ENCODE assay signal across 8 cellular contexts in the genomic region with DNA sequence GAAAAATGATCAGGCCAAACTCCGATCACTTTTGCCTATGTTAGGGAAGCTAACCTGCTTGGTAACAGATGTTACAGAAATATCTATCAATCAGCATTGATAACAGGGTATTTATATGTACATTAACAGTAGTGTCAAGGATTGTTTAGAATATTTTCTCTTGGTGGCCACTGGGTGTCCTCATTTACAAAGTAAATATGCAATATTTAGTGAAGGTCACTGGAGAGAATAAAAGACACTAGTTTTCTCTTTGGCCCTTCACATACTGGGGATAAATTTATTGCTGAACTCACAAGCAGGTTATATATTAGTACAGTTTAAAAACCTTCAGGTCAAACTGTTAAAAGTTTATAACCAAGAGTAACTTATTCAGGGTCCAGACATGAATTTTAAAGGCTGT.
DNase-seq lines count a peak whose midpoint lies in the region; ATAC-seq and TF ChIP-seq lines count a peak whose summit lies in the region.

No MANE protein-coding gene starts in this region.

- H4K20me1 ChIP-seq in MM.1S (ENCODE audit: insufficient read depth, low read length) = no peaks in the 10 kb centered on the region
- no peaks in the 10 kb centered on the region for H4K20me1 ChIP-seq in mammary epithelial cell (ENCODE audit: insufficient read depth, low read length)

- CTCF ChIA-PET in mammary epithelial cell (lab: Charles Lee; ENCODE audit: low non-redundant PET) = interaction anchor here (0.6 kb wide), 2 partner anchors 92 to 731 kb away, joined by 3 to 9 read pairs; no protein-coding TSS in a partner anchor

- H2AFZ ChIP-seq in MM.1S (ENCODE audit: low read length) = no peak overlapping the region
- no peak overlapping the region for H2AFZ ChIP-seq in mammary epithelial cell (ENCODE audit: low read depth, low read length)

- peaks cover 7% of the 10 kb centered on the region for H3K36me3 Mint-ChIP-seq in natural killer cell
- H3K36me3 Mint-ChIP-seq in natural killer cell treated with Interleukin-12 subunit alpha and Interleukin-12 subunit beta and Interleukin-15 and Interleukin-18, amount 100 ng/mL, for 72 hours = no peaks in the 10 kb centered on the region

- 68% methylated on average over 1 of the region's 1 CpG for WGBS in mammary epithelial cell (ENCODE audit: low coverage, missing lambda C conversion rate)

- peak in 2 of 3 donors; percentile 38 to 65 for ATAC-seq in natural killer cell
- no peak for ATAC-seq in natural killer cell treated with Interleukin-12 subunit alpha and Interleukin-12 subunit beta and Interleukin-15 and Interleukin-18, amount 100 ng/mL, for 72 hours
- ATAC-seq in HG03520 (IDR thresholded peaks at IDR 0.05; ENCODE audit: unreplicated experiment) = no peak

- H3K36me3 ChIP-seq in MM.1S (replicated peaks; ENCODE audit: insufficient read depth, low read length) (no peaks in the 10 kb centered on the region), mammary epithelial cell (ENCODE audit: insufficient read depth, low read length) (no peaks in the 10 kb centered on the region)

- in situ Hi-C loops in mammary epithelial cell (cut with MboI; ENCODE audit: low sequenced_read_pairs in 2 of 2) = no loop called here

- DNase-seq in natural killer cell (no peak), MM.1S (peak; percentile 46), mammary epithelial cell (peak; percentile 21), medulla oblongata (ENCODE audit: extremely low spot score) (peak; percentile 82), CD1c-positive myeloid dendritic cell (ENCODE audit: extremely low spot score) (no peak)
- no peak for DNase-seq in natural killer cell treated with Interleukin-12 subunit alpha and Interleukin-12 subunit beta and Interleukin-15 and Interleukin-18, amount 100 ng/mL, for 72 hours (ENCODE audit: low spot score)
- DNase-seq in activated T-cell treated with anti-CD3 and anti-CD28 coated beads, Interleukin-2, amount 50 U/mL, for 48 hours = no peak

- H3K9me3 ChIP-seq in MM.1S (replicated peaks; ENCODE audit: insufficient read depth, low read length) = no peaks in the 10 kb centered on the region
- no peaks in the 10 kb centered on the region for H3K9me3 ChIP-seq in mammary epithelial cell (replicated peaks; ENCODE audit: insufficient read depth, low read length)

- H3K9ac ChIP-seq in MM.1S (ENCODE audit: low read length) (no peak overlapping the region), mammary epithelial cell (ENCODE audit: insufficient read depth, low read length) (no peak overlapping the region)

- dilution Hi-C loops in mammary epithelial cell (cut with HindIII; ENCODE audit: low sequenced_read_pairs) = no loop called here

- H3K27me3 Mint-ChIP-seq in natural killer cell (ENCODE audit: low read depth in 2 of 2) = no peaks in the 10 kb centered on the region
- no peaks in the 10 kb centered on the region for H3K27me3 Mint-ChIP-seq in natural killer cell treated with Interleukin-12 subunit alpha and Interleukin-12 subunit beta and Interleukin-15 and Interleukin-18, amount 100 ng/mL, for 72 hours

- no peak overlapping the region for H3K4me3 Mint-ChIP-seq in natural killer cell
- H3K4me3 Mint-ChIP-seq in natural killer cell treated with Interleukin-12 subunit alpha and Interleukin-12 subunit beta and Interleukin-15 and Interleukin-18, amount 100 ng/mL, for 72 hours = no peak overlapping the region

- intact Hi-C loops in natural killer cell (cut with micrococcal nuclease) = loop anchor here (10.0 kb wide), 1 partner anchor 52 kb away; no protein-coding TSS in a partner anchor
- intact Hi-C loops in mammary epithelial cell (cut with micrococcal nuclease) = loop anchor here (1.0 to 5.0 kb wide), 3 partner anchors 55 to 1454 kb away; no protein-coding TSS in a partner anchor

- TF ChIP-seq CTCF in natural killer cell (IDR thresholded peaks at IDR 0.05) (peak; percentile 41), MM.1S (IDR thresholded peaks at IDR 0.05; ENCODE audit: low read length) (peak; percentile 52), mammary epithelial cell (conservative IDR thresholded peaks at IDR 0.05 in 1 of 2, IDR thresholded peaks at IDR 0.05 in 1 of 2; ENCODE audit: extremely low read depth in 1 of 2, insufficient read depth in 1 of 2, low read depth in 1 of 2, low read length in 2 of 2) (peak; percentile 40 to 47)

- no peaks in the 10 kb centered on the region for H3K4me1 ChIP-seq in MM.1S (ENCODE audit: low read length)
- peaks cover 6% of the 10 kb centered on the region for H3K4me1 ChIP-seq in mammary epithelial cell (ENCODE audit: insufficient read depth, low read length)

- no peak overlapping the region for H3K4me2 ChIP-seq in MM.1S (ENCODE audit: low read depth, low read length)
- H3K4me2 ChIP-seq in mammary epithelial cell (ENCODE audit: insufficient read depth, low read depth, low read length) = no peak overlapping the region

- H3K4me1 Mint-ChIP-seq in natural killer cell = no peaks in the 10 kb centered on the region
- no peaks in the 10 kb centered on the region for H3K4me1 Mint-ChIP-seq in natural killer cell treated with Interleukin-12 subunit alpha and Interleukin-12 subunit beta and Interleukin-15 and Interleukin-18, amount 100 ng/mL, for 72 hours (ENCODE audit: low read depth in 2 of 2)

- no peaks in the 10 kb centered on the region for H3K9me2 ChIP-seq in MM.1S (replicated peaks; ENCODE audit: insufficient read depth, low read length)

- no peak overlapping the region for H3K4me3 ChIP-seq in MM.1S (ENCODE audit: low read length)
- H3K4me3 ChIP-seq in mammary epithelial cell (replicated peaks in 1 of 3; ENCODE audit: insufficient read depth in 1 of 3, low read depth in 2 of 3, low read length in 3 of 3) = no peak overlapping the region

- H3F3A ChIP-seq in MM.1S (ENCODE audit: insufficient read depth, low read length) = no peaks in the 10 kb centered on the region

- H3K79me2 ChIP-seq in MM.1S (ENCODE audit: low read length) (no peaks in the 10 kb centered on the region), mammary epithelial cell (ENCODE audit: insufficient read depth, low read length) (no peaks in the 10 kb centered on the region)

- no peaks in the 10 kb centered on the region for H3K9me3 Mint-ChIP-seq in natural killer cell
- no peaks in the 10 kb centered on the region for H3K9me3 Mint-ChIP-seq in natural killer cell treated with Interleukin-12 subunit alpha and Interleukin-12 subunit beta and Interleukin-15 and Interleukin-18, amount 100 ng/mL, for 72 hours

- no peak overlapping the region for H3K27ac ChIP-seq in MM.1S (ENCODE audit: low read length)
- no peak overlapping the region for H3K27ac ChIP-seq in mammary epithelial cell (ENCODE audit: insufficient read depth, low read depth, low read length)

- peak overlapping the region; percentile 43 to 57 for H3K27ac Mint-ChIP-seq in natural killer cell
- peak overlapping the region in 1 of 2 donors; percentile 54 for H3K27ac Mint-ChIP-seq in natural killer cell treated with Interleukin-12 subunit alpha and Interleukin-12 subunit beta and Interleukin-15 and Interleukin-18, amount 100 ng/mL, for 72 hours

- no TSS peak for BruUV-seq in mammary epithelial cell (replicated peaks; lab: Mats Ljungman, UMichigan)

- H3K27me3 ChIP-seq in MM.1S (replicated peaks; ENCODE audit: insufficient read depth, low read length) (no peaks in the 10 kb centered on the region), mammary epithelial cell (ENCODE audit: insufficient read depth, low read length) (no peaks in the 10 kb centered on the region)

Comparison
In these comparisons a context has a peak if more than half of its experiments do, and no peak if none do; other contexts are left out.
1. ATAC-seq: peak in natural killer cell (2 of 3); none in natural killer cell treated with Interleukin-12 subunit alpha and Interleukin-12 subunit beta and Interleukin-15 and Interleukin-18, amount 100 ng/mL, for 72 hours (0 of 2) and HG03520 (single experiment).
2. DNase-seq: peak in MM.1S (single experiment), mammary epithelial cell (single experiment) and medulla oblongata (single experiment); none in natural killer cell (single experiment), natural killer cell treated with Interleukin-12 subunit alpha and Interleukin-12 subunit beta and Interleukin-15 and Interleukin-18, amount 100 ng/mL, for 72 hours (single experiment), CD1c-positive myeloid dendritic cell (single experiment) and activated T-cell treated with anti-CD3 and anti-CD28 coated beads, Interleukin-2, amount 50 U/mL, for 48 hours (0 of 2).
3. Peak in every context shown above with its lines, with median percentiles within 50 percentile points of each other: CTCF ChIP-seq.